16 cellular contexts compared by ENCODE assay signal in genomic region chr18:80120932-80121331, GRCh38. TPM values are rescaled to one million over a fixed set of nuclear protein-coding genes. Genes with fewer than 3 reads are reported as not detected.
DNase-seq lines count a peak whose midpoint lies in the region; ATAC-seq and TF ChIP-seq lines count a peak whose summit lies in the region.
"Had no signal": no experiment of that assay in that cellular context is flagged by ENCODE, and none has a peak within 500 bp of the region (broad histone marks: within the 10 kb centered on the region; RNA-seq: fewer than 3 reads in every experiment).

No MANE protein-coding gene starts in this region.

- H3K27me3 ChIP-seq in mammary epithelial cell (ENCODE audit: insufficient read depth, low read length): no peaks in the 10 kb centered on the region
- H3K27me3 ChIP-seq: BLaER1 treated with 17β-estradiol and CSF1 and Interleukin-3, amounts not matched to agents 10 nM and 100 nM had no signal

- intact Hi-C loops in MCF 10A (cut with micrococcal nuclease): no loop called here
- intact Hi-C loops in mammary epithelial cell (cut with micrococcal nuclease): no loop called here
- intact Hi-C loops in activated T-helper 2 cell treated with anti-CD3 and anti-CD28 coated beads, Interferon-gamma antibody, Interleukin-2, Interleukin-4, amounts not matched to agents 10 μg/mL and 5 μg/mL and 100 μg/mL, durations not matched to agents 14 hours and 24 hours and 36 hours (cut with micrococcal nuclease): no loop called here

- no peak for ATAC-seq in effector memory CD8-positive, alpha-beta T cell (replicated peaks)
- no peak for ATAC-seq in GM19035 (IDR thresholded peaks at IDR 0.05; ENCODE audit: unreplicated experiment)
- ATAC-seq: HepG2 had no signal

- no peak overlapping the region for H2AFZ ChIP-seq in mammary epithelial cell (ENCODE audit: low read depth, low read length)

- DNase-seq in MCF 10A (ENCODE audit: unreplicated experiment): no peak
- DNase-seq in mammary epithelial cell: no peak
- DNase-seq in activated T-helper 2 cell treated with anti-CD3 and anti-CD28 coated beads, Interferon-gamma antibody, Interleukin-2, Interleukin-4, amounts not matched to agents 10 μg/mL and 5 μg/mL and 100 μg/mL, durations not matched to agents 14 hours and 24 hours and 36 hours (ENCODE audit: low spot score): no peak
- DNase-seq in nephron progenitor cell: no peak
- no peak for DNase-seq in effector memory CD8-positive, alpha-beta T cell
- DNase-seq in germinal center (ENCODE audit: low spot score): no peak
- DNase-seq: ACHN; Calu3; CD4-positive, CD25-positive, alpha-beta regulatory T cell; DMS 273 treated with DMSO at 0.1 percent for 48 hours; GOT3; HFFc6 had no signal

- BruUV-seq in MCF 10A (replicated peaks; lab: Mats Ljungman, UMichigan) (no TSS peak), mammary epithelial cell (replicated peaks; lab: Mats Ljungman, UMichigan) (no TSS peak)

- no peak overlapping the region for H3K9ac ChIP-seq in mammary epithelial cell (ENCODE audit: insufficient read depth, low read length)
- H3K9ac ChIP-seq: BLaER1 treated with 17β-estradiol and CSF1 and Interleukin-3, amounts not matched to agents 10 nM and 100 nM had no signal

- H3K79me2 ChIP-seq in mammary epithelial cell (ENCODE audit: insufficient read depth, low read length): peaks cover 93% of the 10 kb centered on the region

- no peaks in the 10 kb centered on the region for H3K27me3 Mint-ChIP-seq in MCF 10A (ENCODE audit: insufficient read depth, unreplicated experiment)
- no peaks in the 10 kb centered on the region for H3K27me3 Mint-ChIP-seq in activated T-helper 2 cell treated with anti-CD3 and anti-CD28 coated beads, Interferon-gamma antibody, Interleukin-2, Interleukin-4, amounts not matched to agents 10 μg/mL and 5 μg/mL and 100 μg/mL, durations not matched to agents 14 hours and 24 hours and 36 hours (ENCODE audit: low read depth)
- H3K27me3 Mint-ChIP-seq in nephron progenitor cell (ENCODE audit: low read depth, poor library complexity): no peaks in the 10 kb centered on the region
- H3K27me3 Mint-ChIP-seq in effector memory CD8-positive, alpha-beta T cell: no peaks in the 10 kb centered on the region
- H3K27me3 Mint-ChIP-seq: CD4-positive, CD25-positive, alpha-beta regulatory T cell had no signal

- no peaks in the 10 kb centered on the region for H4K20me1 ChIP-seq in mammary epithelial cell (ENCODE audit: insufficient read depth, low read length)

- H3K4me1 Mint-ChIP-seq in MCF 10A (ENCODE audit: insufficient read depth, unreplicated experiment): peaks cover 8% of the 10 kb centered on the region
- peaks cover 4% of the 10 kb centered on the region for H3K4me1 Mint-ChIP-seq in activated T-helper 2 cell treated with anti-CD3 and anti-CD28 coated beads, Interferon-gamma antibody, Interleukin-2, Interleukin-4, amounts not matched to agents 10 μg/mL and 5 μg/mL and 100 μg/mL, durations not matched to agents 14 hours and 24 hours and 36 hours (ENCODE audit: low read depth)
- peaks cover 23% of the 10 kb centered on the region for H3K4me1 Mint-ChIP-seq in nephron progenitor cell
- peaks cover 4 to 26% of the 10 kb centered on the region in 2 donors for H3K4me1 Mint-ChIP-seq in effector memory CD8-positive, alpha-beta T cell (ENCODE audit: low read depth in 2 of 2)

- peaks cover 46% of the 10 kb centered on the region for H3K36me3 Mint-ChIP-seq in MCF 10A (ENCODE audit: insufficient read depth, unreplicated experiment)
- H3K36me3 Mint-ChIP-seq in activated T-helper 2 cell treated with anti-CD3 and anti-CD28 coated beads, Interferon-gamma antibody, Interleukin-2, Interleukin-4, amounts not matched to agents 10 μg/mL and 5 μg/mL and 100 μg/mL, durations not matched to agents 14 hours and 24 hours and 36 hours (ENCODE audit: low read depth): peaks cover 60% of the 10 kb centered on the region
- peaks cover 85% of the 10 kb centered on the region for H3K36me3 Mint-ChIP-seq in nephron progenitor cell (ENCODE audit: low read depth)
- peaks cover 35% of the 10 kb centered on the region for H3K36me3 Mint-ChIP-seq in effector memory CD8-positive, alpha-beta T cell (ENCODE audit: insufficient read depth)

- WGBS in mammary epithelial cell (ENCODE audit: low coverage, missing lambda C conversion rate): 90% methylated on average over 1 of the region's 1 CpG

- CTCF ChIA-PET in MCF 10A (lab: Yijun Ruan, JAX) (no interaction called here), mammary epithelial cell (lab: Charles Lee; ENCODE audit: low non-redundant PET) (no interaction called here)

- TF ChIP-seq CTCF in MCF 10A (IDR thresholded peaks at IDR 0.05; ENCODE audit: unreplicated experiment): no peak
- no peak for TF ChIP-seq CTCF in mammary epithelial cell (conservative IDR thresholded peaks at IDR 0.05 in 1 of 2, IDR thresholded peaks at IDR 0.05 in 1 of 2; ENCODE audit: extremely low read depth in 1 of 2, insufficient read depth in 1 of 2, low read depth in 1 of 2, low read length in 2 of 2)
- no peak for TF ChIP-seq CTCF in nephron progenitor cell (IDR thresholded peaks at IDR 0.05)

- POLR2A ChIA-PET in MCF 10A (lab: Yijun Ruan, JAX): interaction anchor here (0.7 kb wide), 1 partner anchor 159 kb away, joined by 3 read pairs; no protein-coding TSS in a partner anchor

- H3K4me3 ChIP-seq in mammary epithelial cell (replicated peaks in 1 of 3; ENCODE audit: insufficient read depth in 1 of 3, low read depth in 2 of 3, low read length in 3 of 3): no peak overlapping the region
- H3K4me3 ChIP-seq: BLaER1 treated with 17β-estradiol and CSF1 and Interleukin-3, amounts not matched to agents 10 nM and 100 nM; HAP-1 had no signal

- dilution Hi-C loops in mammary epithelial cell (cut with HindIII; ENCODE audit: low sequenced_read_pairs): no loop called here

- H3K9me3 Mint-ChIP-seq in MCF 10A (ENCODE audit: unreplicated experiment): no peaks in the 10 kb centered on the region
- peaks cover 1% of the 10 kb centered on the region for H3K9me3 Mint-ChIP-seq in activated T-helper 2 cell treated with anti-CD3 and anti-CD28 coated beads, Interferon-gamma antibody, Interleukin-2, Interleukin-4, amounts not matched to agents 10 μg/mL and 5 μg/mL and 100 μg/mL, durations not matched to agents 14 hours and 24 hours and 36 hours
- peaks cover 29% of the 10 kb centered on the region for H3K9me3 Mint-ChIP-seq in nephron progenitor cell
- no peaks in the 10 kb centered on the region for H3K9me3 Mint-ChIP-seq in effector memory CD8-positive, alpha-beta T cell
- H3K9me3 Mint-ChIP-seq: HFFc6 had no signal

- peaks cover 9% of the 10 kb centered on the region for H3K4me1 ChIP-seq in mammary epithelial cell (ENCODE audit: insufficient read depth, low read length)

- H3K36me3 ChIP-seq in mammary epithelial cell (ENCODE audit: insufficient read depth, low read length): peaks cover 5% of the 10 kb centered on the region

- no peak overlapping the region for H3K4me2 ChIP-seq in mammary epithelial cell (ENCODE audit: insufficient read depth, low read depth, low read length)
- H3K4me2 ChIP-seq: BLaER1 treated with 17β-estradiol and CSF1 and Interleukin-3, amounts not matched to agents 10 nM and 100 nM had no signal

- peak overlapping the region; percentile 61 for H3K27ac Mint-ChIP-seq in MCF 10A (ENCODE audit: low read depth, unreplicated experiment)
- peak overlapping the region; percentile 10 for H3K27ac Mint-ChIP-seq in activated T-helper 2 cell treated with anti-CD3 and anti-CD28 coated beads, Interferon-gamma antibody, Interleukin-2, Interleukin-4, amounts not matched to agents 10 μg/mL and 5 μg/mL and 100 μg/mL, durations not matched to agents 14 hours and 24 hours and 36 hours
- peak overlapping the region; percentile 75 for H3K27ac Mint-ChIP-seq in nephron progenitor cell
- H3K27ac Mint-ChIP-seq in effector memory CD8-positive, alpha-beta T cell: no peak overlapping the region
- H3K27ac Mint-ChIP-seq: HFFc6 had no signal

- H3K9me3 ChIP-seq in mammary epithelial cell (replicated peaks; ENCODE audit: insufficient read depth, low read length): no peaks in the 10 kb centered on the region
- H3K9me3 ChIP-seq: HAP-1 had no signal

- H3K4me3 Mint-ChIP-seq in MCF 10A (ENCODE audit: unreplicated experiment) (no peak overlapping the region), nephron progenitor cell (no peak overlapping the region)
- H3K4me3 Mint-ChIP-seq in activated T-helper 2 cell treated with anti-CD3 and anti-CD28 coated beads, Interferon-gamma antibody, Interleukin-2, Interleukin-4, amounts not matched to agents 10 μg/mL and 5 μg/mL and 100 μg/mL, durations not matched to agents 14 hours and 24 hours and 36 hours (ENCODE audit: low read depth): no peak overlapping the region
- no peak overlapping the region for H3K4me3 Mint-ChIP-seq in effector memory CD8-positive, alpha-beta T cell
- H3K4me3 Mint-ChIP-seq: CD4-positive, CD25-positive, alpha-beta regulatory T cell; HFFc6 had no signal

- in situ Hi-C loops in mammary epithelial cell (cut with MboI; ENCODE audit: low sequenced_read_pairs in 2 of 2): no loop called here

- H3K27ac ChIP-seq in mammary epithelial cell (ENCODE audit: insufficient read depth, low read depth, low read length): no peak overlapping the region
- H3K27ac ChIP-seq: BLaER1 treated with 17β-estradiol and CSF1 and Interleukin-3, amounts not matched to agents 10 nM and 100 nM had no signal

RNA-seq across cellular contexts. Expression of gene ADNP2, which starts 11.9 kb away (rescaled TPM):
- total RNA-seq in MCF 10A (2022) (19.6 and 21.1 TPM in 2 replicates), mammary epithelial cell (10 to 100 TPM; 21.5 to 27.2 TPM)
- polyA plus RNA-seq in mammary epithelial cell: 9.1 TPM
- polyA minus RNA-seq in mammary epithelial cell: 22.7 TPM
- 28.1 and 28.9 TPM in 2 replicates for total RNA-seq in activated T-helper 2 cell treated with anti-CD3 and anti-CD28 coated beads, Interferon-gamma antibody, Interleukin-2, Interleukin-4, amounts not matched to agents 10 μg/mL and 5 μg/mL and 100 μg/mL, durations not matched to agents 14 hours and 24 hours and 36 hours

Comparison
In these comparisons a context has a peak if more than half of its experiments do, and no peak if none do; other contexts are left out.
1. H3K27ac Mint-ChIP-seq: peak in MCF 10A (single experiment), activated T-helper 2 cell treated with anti-CD3 and anti-CD28 coated beads, Interferon-gamma antibody, Interleukin-2, Interleukin-4, amounts not matched to agents 10 μg/mL and 5 μg/mL and 100 μg/mL, durations not matched to agents 14 hours and 24 hours and 36 hours (single experiment) and nephron progenitor cell (single experiment); none in effector memory CD8-positive, alpha-beta T cell (0 of 2).